In genomic region chr18:58638446-58638845, GRCh38 we compare ENCODE assay signal across 13 cellular contexts. TPM values are rescaled to one million over a fixed set of nuclear protein-coding genes. Genes with fewer than 3 reads are reported as not detected.
DNase-seq lines count a peak whose midpoint lies in the region; ATAC-seq and TF ChIP-seq lines count a peak whose summit lies in the region.
"Had no signal": no experiment of that assay in that cellular context is flagged by ENCODE, and none has a peak within 500 bp of the region (broad histone marks: within the 10 kb centered on the region; RNA-seq: fewer than 3 reads in every experiment).

No MANE protein-coding gene starts in this region.

- H3K9me3 Mint-ChIP-seq in IgD-negative memory B cell (no peaks in the 10 kb centered on the region), activated B cell treated with CpG ODN at 0.5 μM for 24 hours (no peaks in the 10 kb centered on the region), nephron (no peaks in the 10 kb centered on the region)

- no peak for TF ChIP-seq CTCF in activated B cell treated with CpG ODN at 0.5 μM for 24 hours (IDR thresholded peaks at IDR 0.05)
- no peak for TF ChIP-seq CTCF in nephron (IDR thresholded peaks at IDR 0.05; ENCODE audit: unreplicated experiment in 3 of 3)

- CTCF ChIA-PET in activated B cell treated with CpG ODN at 0.5 μM for 24 hours (lab: Charles Lee): no interaction called here

- POLR2A ChIA-PET in activated B cell treated with CpG ODN at 0.5 μM for 24 hours (lab: Charles Lee): interaction anchor here (1.9 to 3.8 kb wide), 2 partner anchors 20 to 33 kb away, joined by 6 to 19 read pairs; partner anchors contain the start of gene MALT1

- no peak for TF ChIP-seq POLR2A in GM18505 (IDR thresholded peaks at IDR 0.05; ENCODE audit: borderline replicate concordance, extremely low read depth, insufficient read depth, insufficient read length)

- intact Hi-C loops in activated B cell treated with CpG ODN at 0.5 μM for 24 hours (cut with micrococcal nuclease): loop anchor here (5.0 kb wide), 1 partner anchor 34 kb away; the partner anchor contains the start of gene MALT1

- H3K27me3 Mint-ChIP-seq in IgD-negative memory B cell (no peaks in the 10 kb centered on the region), activated B cell treated with CpG ODN at 0.5 μM for 24 hours (no peaks in the 10 kb centered on the region), nephron (ENCODE audit: low read depth) (no peaks in the 10 kb centered on the region)

- H3K4me1 Mint-ChIP-seq in IgD-negative memory B cell (peaks cover 22 to 37% (median 23%) of the 10 kb centered on the region in 3 donors), activated B cell treated with CpG ODN at 0.5 μM for 24 hours (peaks cover 27% of the 10 kb centered on the region), nephron (peaks cover 13% of the 10 kb centered on the region)

- ATAC-seq in GM18505 (IDR thresholded peaks at IDR 0.05; ENCODE audit: unreplicated experiment) (peak; percentile 73), activated B cell treated with CpG ODN at 0.5 μM for 24 hours (ENCODE audit: low read depth) (peak; percentile 80), HG02938 (IDR thresholded peaks at IDR 0.05; ENCODE audit: unreplicated experiment) (no peak)

- DNase-seq in activated B cell treated with CpG ODN at 0.5 μM for 24 hours (no peak), NCI-H146 (lab: John Stamatoyannopoulos, UW) (no peak), NCI-H226 (no peak), SHP77 treated with DMSO at 0.1 percent for 48 hours (lab: John Stamatoyannopoulos, UW) (no peak)
- DNase-seq: activated T-cell treated with anti-CD3 and anti-CD28 coated beads, Interleukin-2, amount 50 U/mL, for 1 hour; central memory CD4-positive, alpha-beta T cell; DMS79; T-helper 2 cell had no signal

- H3K27ac Mint-ChIP-seq in IgD-negative memory B cell: peak overlapping the region in 1 of 3 donors; percentile 13
- peak overlapping the region; percentile 59 for H3K27ac Mint-ChIP-seq in activated B cell treated with CpG ODN at 0.5 μM for 24 hours
- peak overlapping the region in 2 of 3 experiments; percentile 19 to 35 for H3K27ac Mint-ChIP-seq in nephron

- no peaks in the 10 kb centered on the region for H3K36me3 Mint-ChIP-seq in IgD-negative memory B cell
- no peaks in the 10 kb centered on the region for H3K36me3 Mint-ChIP-seq in activated B cell treated with CpG ODN at 0.5 μM for 24 hours (ENCODE audit: low read depth)
- H3K36me3 Mint-ChIP-seq in nephron (ENCODE audit: low read depth): no peaks in the 10 kb centered on the region

- H3K4me3 Mint-ChIP-seq in IgD-negative memory B cell (peak overlapping the region in 3 of 4 donors; percentile 47 to 83 (median 71)), activated B cell treated with CpG ODN at 0.5 μM for 24 hours (peak overlapping the region; percentile 49), nephron (no peak overlapping the region)

RNA-seq across cellular contexts. Expression of gene ALPK2, which starts 9.6 kb away (rescaled TPM):
- polyA plus RNA-seq in IgD-negative memory B cell: not detected
- 0.05 and 0.13 TPM in 2 replicates for total RNA-seq in activated B cell treated with CpG ODN at 0.5 μM for 24 hours
- total RNA-seq: pulmonary artery endothelial cell had no signal

RNA-seq across cellular contexts. Expression of gene MALT1, which starts 32.8 kb away (rescaled TPM):
- polyA plus RNA-seq in IgD-negative memory B cell: 51.9 TPM
- total RNA-seq in activated B cell treated with CpG ODN at 0.5 μM for 24 hours: 61.6 and 75.6 TPM in 2 replicates

Comparison
In these comparisons a context has a peak if more than half of its experiments do, and no peak if none do; other contexts are left out.
1. H3K4me3 Mint-ChIP-seq: peak in IgD-negative memory B cell (3 of 4) and activated B cell treated with CpG ODN at 0.5 μM for 24 hours (single experiment); none in nephron (0 of 3).